Comparison of ENCODE assay signal across 10 cellular contexts in genomic region chr2:132462242-132462641, GRCh38. TPM values are rescaled to one million over a fixed set of nuclear protein-coding genes. Genes with fewer than 3 reads are reported as not detected.
"Had no signal": no experiment of that assay in that cellular context is flagged by ENCODE, and none has a peak within 500 bp of the region (broad histone marks: within the 10 kb centered on the region; RNA-seq: fewer than 3 reads in every experiment).

No MANE protein-coding gene starts in this region.

- FAIRE-seq: HepG2, HTR-8/SVneo had no signal

- H3K9me3 ChIP-seq: HAP-1 had no signal

- H3K4me3 ChIP-seq: GM23248, HAP-1 had no signal

- H3K27ac ChIP-seq: GM23248 had no signal

- H3K4me3 Mint-ChIP-seq: HFFc6, IgD-negative memory B cell had no signal

- H3K36me3 ChIP-seq: HAP-1 had no signal

- H3K9ac ChIP-seq: GM23248 had no signal

- H3K36me3 Mint-ChIP-seq: IgD-negative memory B cell had no signal

- H3K4me1 ChIP-seq: HAP-1 had no signal

- H3K27ac Mint-ChIP-seq: HFFc6, IgD-negative memory B cell had no signal

- ATAC-seq: HCT116, HepG2 had no signal

- H3K4me1 Mint-ChIP-seq: IgD-negative memory B cell had no signal

- DNase-seq: GM23248, GOT3, H7, HFFc6, KG1 had no signal

- H2AFZ ChIP-seq: GM23248 had no signal

RNA-seq across cellular contexts. Expression of gene GPR39, which starts 45.6 kb away (rescaled TPM):
- polyA plus RNA-seq: IgD-negative memory B cell had no signal
